27 cellular contexts compared by ENCODE assay signal in genomic region chr5:154749496-154749895, GRCh38. TPM values are rescaled to one million over a fixed set of nuclear protein-coding genes. Genes with fewer than 3 reads are reported as not detected.
DNase-seq lines count a peak whose midpoint lies in the region; ATAC-seq and TF ChIP-seq lines count a peak whose summit lies in the region.
"Had no signal": no experiment of that assay in that cellular context is flagged by ENCODE, and none has a peak within 500 bp of the region (broad histone marks: within the 10 kb centered on the region; RNA-seq: fewer than 3 reads in every experiment).

No MANE protein-coding gene starts in this region.

- H3K27me3 ChIP-seq in breast epithelium, result no peaks in the 10 kb centered on the region
- H3K27me3 ChIP-seq: BLaER1, SJCRH30 had no signal

- POLR2A ChIA-PET in MCF 10A (lab: Yijun Ruan, JAX), result interaction anchor here (1.1 to 1.7 kb wide), 2 partner anchors 8 to 58 kb away, joined by 3 to 5 read pairs; no protein-coding TSS in a partner anchor

- intact Hi-C loops in MCF 10A (cut with micrococcal nuclease) (no loop called here), breast epithelium (cut with DNase I; ENCODE audit: low total_unique reads) (no loop called here)

- H3K4me3 Mint-ChIP-seq in MCF 10A (ENCODE audit: unreplicated experiment) (no peak overlapping the region), nephron (no peak overlapping the region), nephron progenitor cell (no peak overlapping the region)

- H3K4me1 ChIP-seq in breast epithelium, result peaks cover 0 to 13% of the 10 kb centered on the region in 2 donors

- H3K9me3 ChIP-seq in breast epithelium, result no peaks in the 10 kb centered on the region
- H3K9me3 ChIP-seq: BLaER1, SJCRH30 had no signal

- H3K36me3 Mint-ChIP-seq in MCF 10A (ENCODE audit: insufficient read depth, unreplicated experiment) (peaks cover 10% of the 10 kb centered on the region), nephron (ENCODE audit: low read depth) (no peaks in the 10 kb centered on the region), nephron progenitor cell (ENCODE audit: low read depth) (no peaks in the 10 kb centered on the region)
- H3K36me3 Mint-ChIP-seq: CD4-positive, CD25-positive, alpha-beta regulatory T cell had no signal

- H3K27me3 Mint-ChIP-seq in MCF 10A (ENCODE audit: insufficient read depth, unreplicated experiment) (no peaks in the 10 kb centered on the region), nephron (ENCODE audit: low read depth) (peaks cover 4% of the 10 kb centered on the region), nephron progenitor cell (ENCODE audit: low read depth, poor library complexity) (peaks cover 7% of the 10 kb centered on the region)
- H3K27me3 Mint-ChIP-seq: CD4-positive, CD25-positive, alpha-beta regulatory T cell had no signal

- H3K27ac ChIP-seq in breast epithelium, result no peak overlapping the region
- H3K27ac ChIP-seq: BLaER1, HL-60, SJCRH30 had no signal

- TF ChIP-seq POLR2A in breast epithelium (IDR thresholded peaks at IDR 0.05), result no peak

- ATAC-seq in GM18502 (IDR thresholded peaks at IDR 0.05; ENCODE audit: poor library complexity, unreplicated experiment) (no peak), omental fat pad (ENCODE audit: low FRiP score) (no peak), GM18909 (IDR thresholded peaks at IDR 0.05; ENCODE audit: poor library complexity, unreplicated experiment) (no peak)
- ATAC-seq: PC-3, Right ventricle myocardium inferior, SK-N-SH treated with all-trans-retinoic acid at 6 μM for 48 hours had no signal

- no TSS peak for BruUV-seq in MCF 10A (replicated peaks; lab: Mats Ljungman, UMichigan)

- no peak overlapping the region for H3K4me3 ChIP-seq in breast epithelium
- H3K4me3 ChIP-seq: BLaER1, GM12878, SJCRH30 had no signal

- CTCF ChIA-PET in MCF 10A (lab: Yijun Ruan, JAX), result interaction anchor here (0.6 to 1.1 kb wide), 3 partner anchors 68 to 281 kb away, joined by 3 to 5 read pairs (median 3); no protein-coding TSS in a partner anchor

- no peaks in the 10 kb centered on the region for H3K9me3 Mint-ChIP-seq in MCF 10A (ENCODE audit: unreplicated experiment)
- H3K9me3 Mint-ChIP-seq in nephron, result no peaks in the 10 kb centered on the region
- no peaks in the 10 kb centered on the region for H3K9me3 Mint-ChIP-seq in nephron progenitor cell
- H3K9me3 Mint-ChIP-seq: CD4-positive, CD25-positive, alpha-beta regulatory T cell had no signal

- peaks cover 13% of the 10 kb centered on the region for H3K4me1 Mint-ChIP-seq in MCF 10A (ENCODE audit: insufficient read depth, unreplicated experiment)
- peaks cover 31% of the 10 kb centered on the region for H3K4me1 Mint-ChIP-seq in nephron
- H3K4me1 Mint-ChIP-seq in nephron progenitor cell, result peaks cover 31% of the 10 kb centered on the region

- no peak for TF ChIP-seq CTCF in MCF 10A (IDR thresholded peaks at IDR 0.05; ENCODE audit: unreplicated experiment)
- TF ChIP-seq CTCF in breast epithelium (IDR thresholded peaks at IDR 0.05), result no peak
- no peak for TF ChIP-seq CTCF in nephron (IDR thresholded peaks at IDR 0.05; ENCODE audit: unreplicated experiment in 3 of 3)
- no peak for TF ChIP-seq CTCF in omental fat pad (IDR thresholded peaks at IDR 0.05)
- no peak for TF ChIP-seq CTCF in nephron progenitor cell (IDR thresholded peaks at IDR 0.05)

- H3K27ac Mint-ChIP-seq in MCF 10A (ENCODE audit: low read depth, unreplicated experiment) (peak overlapping the region; percentile 52), nephron (peak overlapping the region in 2 of 3 experiments; percentile 33 to 41), nephron progenitor cell (no peak overlapping the region)

- DNase-seq in MCF 10A (ENCODE audit: unreplicated experiment) (no peak), breast epithelium (ENCODE audit: low spot score in 2 of 2) (no peak), NCI-H524 treated with DMSO at 0.1 percent for 48 hours (lab: John Stamatoyannopoulos, UW) (peak; percentile 91), omental fat pad (ENCODE audit: low spot score) (no peak), nephron progenitor cell (no peak)
- DNase-seq: CD4-positive, CD25-positive, alpha-beta regulatory T cell; DMS79; EL; GDM1; Karpas-422; NCI-H1105; NCI-H146; NCI-H2029; NCI-H2227 treated with DMSO at 0.1 percent for 48 hours; NCI-H510A; NCI-H748 treated with DMSO at 0.1 percent for 48 hours; NK-92 treated with Interleukin-12 subunit alpha and Interleukin-12 subunit beta, amount 100 ng/mL, for 24 hours; PC-3; SJCRH30 had no signal

- no peaks in the 10 kb centered on the region for H3K36me3 ChIP-seq in breast epithelium
- H3K36me3 ChIP-seq: BLaER1, SJCRH30 had no signal

RNA-seq across cellular contexts. Expression of gene LARP1, which starts 5.7 kb away (rescaled TPM):
- total RNA-seq in MCF 10A (2022) (321 and 340 TPM in 2 replicates), breast epithelium (100 to 1,000 TPM in 1 of 3 donors, 10 to 100 TPM in 2; 64.0 to 123 (median 73.7) TPM), omental fat pad (100 to 1,000 TPM in 2 of 4 donors, 10 to 100 TPM in 2; 80.5 to 155 (median 106) TPM)
